ENCODE assay signal across 25 cellular contexts in genomic region chr7:131649879-131650278, GRCh38.
DNase-seq lines count a peak whose midpoint lies in the region; ATAC-seq, FAIRE-seq and TF ChIP-seq lines count a peak whose summit lies in the region.
"Had no signal": no experiment of that assay in that cellular context is flagged by ENCODE, and none has a peak within 500 bp of the region (broad histone marks: within the 10 kb centered on the region; RNA-seq: fewer than 3 reads in every experiment).

No MANE protein-coding gene starts in this region.

- TF ChIP-seq EP300 in H1 (IDR thresholded peaks at IDR 0.05; ENCODE audit: borderline replicate concordance in 1 of 2, low read depth in 2 of 2, low read length in 2 of 2): no peak

- H3K4me3 Mint-ChIP-seq in Caco-2 (ENCODE audit: unreplicated experiment) (no peak overlapping the region), GM23338 (no peak overlapping the region), nephron (no peak overlapping the region)
- H3K4me3 Mint-ChIP-seq: CD8-positive, alpha-beta T cell had no signal

- H3K23me2 ChIP-seq in H1 (ENCODE audit: low read depth, low read length): peaks cover 10% of the 10 kb centered on the region

- H3K27me3 ChIP-seq in Caco-2 (replicated peaks; ENCODE audit: control insufficient read depth, insufficient read depth, low read length) (no peaks in the 10 kb centered on the region), GM23338 (ENCODE audit: insufficient read depth) (no peaks in the 10 kb centered on the region), H1 (replicated peaks in 1 of 4; ENCODE audit: control insufficient read depth in 3 of 4, extremely low read depth in 1 of 4, insufficient read depth in 3 of 4, low read length in 3 of 4) (no peaks in the 10 kb centered on the region; a peak in 1 of 7 replicates)
- H3K27me3 ChIP-seq: MG63 had no signal

- H3K18ac ChIP-seq in H1 (ENCODE audit: extremely low read depth, low read length): no peak overlapping the region; the same call in 1 of the 2 replicates

- DNase-seq in Caco-2: no peak
- DNase-seq in GM23338 (ENCODE audit: low spot score): no peak
- DNase-seq in H1 (ENCODE audit: low read depth in 1 of 2, low spot score in 2 of 2): no peak
- DNase-seq in activated T-cell treated with anti-CD3 and anti-CD28 coated beads, Interleukin-2, amount 50 U/mL, for 48 hours: no peak
- no peak for DNase-seq in globus pallidus (ENCODE audit: low spot score)
- no peak for DNase-seq in central memory CD4-positive, alpha-beta T cell
- DNase-seq: C1 segment of cervical spinal cord; CD8-positive, alpha-beta T cell; DMS 273 treated with DMSO at 0.1 percent for 48 hours; DMS79 treated with DMSO at 0.1 percent for 48 hours; GF-D8; KBM-7; MG63; NCI-H1105 treated with DMSO at 0.1 percent for 48 hours; NCI-H146; NCI-H2029; NCI-H446 treated with DMSO at 0.1 percent for 48 hours; NCI-H526; NCI-H82; NK-92 treated with Interleukin-12 subunit alpha and Interleukin-12 subunit beta, amount 100 ng/mL, for 24 hours; PC-9; SHP77 had no signal

- CTCF ChIA-PET in Caco-2 (lab: Charles Lee): interaction anchor here (1.8 to 2.7 kb wide), 4 partner anchors 24 to 96 kb away, joined by 7 to 34 read pairs (median 12); no protein-coding TSS in a partner anchor
- CTCF ChIA-PET in H1 (lab: Charles Lee; ENCODE audit: partially characterized antibody): interaction anchor here (1.0 to 6.4 kb wide), 10 partner anchors 8 to 141 kb away, joined by 3 to 53 read pairs (median 5); no protein-coding TSS in a partner anchor

- H3F3A ChIP-seq in GM23338 (replicated peaks; ENCODE audit: low read depth): peaks cover 16% of the 10 kb centered on the region; the same call in 1 of the 2 replicates

- no peak for TF ChIP-seq POLR2A in H1 (IDR thresholded peaks at IDR 0.05; ENCODE audit: control extremely low read depth in 1 of 2, low read depth in 2 of 2, low read length in 2 of 2)

- H3K27ac ChIP-seq in GM23338 (ENCODE audit: low read depth) (no peak overlapping the region), H1 (ENCODE audit: low read depth, low read length) (no peak overlapping the region)
- H3K27ac ChIP-seq: PC-9 had no signal

- peak overlapping the region; percentile 23; the same call in 1 of the 2 replicates for H2BK15ac ChIP-seq in H1 (ENCODE audit: low read length)

- peaks cover 31% of the 10 kb centered on the region for H3K36me3 Mint-ChIP-seq in Caco-2 (ENCODE audit: insufficient read depth, unreplicated experiment)
- H3K36me3 Mint-ChIP-seq in GM23338 (ENCODE audit: low read depth): 0 out of 3 replicates have a peak, but pooled peaks cover 2% of the 10 kb centered on the region
- H3K36me3 Mint-ChIP-seq in nephron (ENCODE audit: low read depth): no peaks in the 10 kb centered on the region
- H3K36me3 Mint-ChIP-seq: CD8-positive, alpha-beta T cell had no signal

- H3K4me1 ChIP-seq in Caco-2: peaks cover 69% of the 10 kb centered on the region
- peaks cover 46% of the 10 kb centered on the region for H3K4me1 ChIP-seq in GM23338 (ENCODE audit: insufficient read depth)
- peaks cover 0 to 32% (median 24%) of the 10 kb centered on the region in 4 experiments; a peak in 6 of 7 replicates for H3K4me1 ChIP-seq in H1 (replicated peaks in 1 of 4; ENCODE audit: control insufficient read depth in 3 of 4, insufficient read depth in 4 of 4, low read length in 3 of 4)

- no peaks in the 10 kb centered on the region for H3K36me3 ChIP-seq in Caco-2 (ENCODE audit: control insufficient read depth, insufficient read depth, low read length)
- H3K36me3 ChIP-seq in GM23338 (ENCODE audit: insufficient read depth): no peaks in the 10 kb centered on the region
- no peaks in the 10 kb centered on the region for H3K36me3 ChIP-seq in H1 (ENCODE audit: control insufficient read depth in 2 of 4, insufficient read depth in 4 of 4, low read length in 3 of 4)
- H3K36me3 ChIP-seq: MG63 had no signal

- no peak overlapping the region for H3K14ac ChIP-seq in H1 (ENCODE audit: insufficient read length)

- ATAC-seq in GM23338 (no peak), HG03159 (IDR thresholded peaks at IDR 0.05; ENCODE audit: unreplicated experiment) (no peak)
- ATAC-seq: CD8-positive, alpha-beta T cell had no signal

- H3K9me3 Mint-ChIP-seq in Caco-2 (ENCODE audit: unreplicated experiment) (peaks cover 11% of the 10 kb centered on the region), GM23338 (no peaks in the 10 kb centered on the region; the same call in 1 of the 3 replicates), nephron (no peaks in the 10 kb centered on the region)
- H3K9me3 Mint-ChIP-seq: CD8-positive, alpha-beta T cell had no signal

- H3K79me2 ChIP-seq in GM23338 (replicated peaks; ENCODE audit: insufficient read depth): no peaks in the 10 kb centered on the region; the same call in 1 of the 2 replicates
- peaks cover 0 to 9% of the 10 kb centered on the region in 2 experiments; a peak in 3 of 4 replicates for H3K79me2 ChIP-seq in H1 (ENCODE audit: control insufficient read depth in 1 of 2, insufficient read depth in 2 of 2, low read length in 2 of 2)

- no peak overlapping the region; the same call in 1 of the 2 replicates for H4K8ac ChIP-seq in H1 (ENCODE audit: extremely low read depth, insufficient read depth, low read length)

- peak overlapping the region; percentile 93; the same call in 1 of the 2 replicates for H2BK20ac ChIP-seq in H1 (ENCODE audit: low read length)

- no peak overlapping the region for H2BK5ac ChIP-seq in H1 (ENCODE audit: low read depth, low read length)

- peak overlapping the region; percentile 81 for H4K91ac ChIP-seq in H1 (replicated peaks; ENCODE audit: insufficient read length, low read length)

- 89% methylated on average over 13 of the region's 13 CpGs; no CpG with 5 or more reads in 1 of the 2 experiments for WGBS in H1 (ENCODE audit: extremely low coverage in 1 of 2, insufficient coverage in 1 of 2, insufficient read length in 1 of 2, insufficient replicate concordance in 2 of 2, low coverage in 1 of 2, low lambda C conversion rate in 2 of 2, missing lambda C conversion rate in 1 of 2), 2 experiments

- H3K79me1 ChIP-seq in H1 (ENCODE audit: low read depth, low read length): peaks cover 6% of the 10 kb centered on the region; the same call in 1 of the 2 replicates

- TF ChIP-seq RAD21 in H1 (IDR thresholded peaks at IDR 0.05 in 1 of 2, conservative IDR thresholded peaks at IDR 0.05 in 1 of 2; ENCODE audit: low read depth in 2 of 2, low read length in 2 of 2): no peak

- H3K9me3 ChIP-seq in Caco-2: no peaks in the 10 kb centered on the region
- no peaks in the 10 kb centered on the region for H3K9me3 ChIP-seq in H1 (ENCODE audit: insufficient read depth in 2 of 2, low read depth in 1 of 2, low read length in 1 of 2)
- H3K9me3 ChIP-seq: MG63 had no signal

- H2AFZ ChIP-seq in GM23338: peak overlapping the region; percentile 28; the same call in 1 of the 2 replicates
- no peak overlapping the region for H2AFZ ChIP-seq in H1 (ENCODE audit: low read length)
- H2AFZ ChIP-seq: PC-9 had no signal

- no peak overlapping the region for H4K5ac ChIP-seq in H1 (ENCODE audit: insufficient read length, low read depth, low read length)

- H3K27me3 Mint-ChIP-seq in Caco-2 (ENCODE audit: insufficient read depth, unreplicated experiment) (no peaks in the 10 kb centered on the region), GM23338 (ENCODE audit: insufficient read depth, low read depth, poor library complexity) (peaks cover 16% of the 10 kb centered on the region), nephron (ENCODE audit: low read depth) (peaks cover 11% of the 10 kb centered on the region)

- intact Hi-C loops in Caco-2 (cut with micrococcal nuclease; ENCODE audit: unreplicated experiment): no loop called here

- H2BK12ac ChIP-seq in H1 (ENCODE audit: low read depth, low read length): peak overlapping the region; percentile 97; the same call in 1 of the 2 replicates

- no peak overlapping the region for H2BK120ac ChIP-seq in H1 (replicated peaks; ENCODE audit: low read depth, low read length)

- no peak for TF ChIP-seq CTCF in Caco-2 (IDR thresholded peaks at IDR 0.05; ENCODE audit: insufficient read depth in 1 of 2, low read depth in 1 of 2, low read length in 1 of 2, severe bottlenecking in 1 of 2, unreplicated experiment in 1 of 2)
- no peak for TF ChIP-seq CTCF in GM23338 (conservative IDR thresholded peaks at IDR 0.05; ENCODE audit: low read depth in 2 of 2)
- no peak for TF ChIP-seq CTCF in H1 (IDR thresholded peaks at IDR 0.05; ENCODE audit: control extremely low read depth in 1 of 3, insufficient read depth in 1 of 3, low read depth in 1 of 3, low read length in 3 of 3)
- no peak for TF ChIP-seq CTCF in nephron (IDR thresholded peaks at IDR 0.05; ENCODE audit: unreplicated experiment in 3 of 3)

- H3K4me2 ChIP-seq in GM23338 (0 out of 2 replicates have a peak overlapping the region, but pooled peaks have one; percentile 63), H1 (ENCODE audit: insufficient read depth in 1 of 2, low read depth in 2 of 2, low read length in 2 of 2) (no peak overlapping the region; a peak in 1 of 4 replicates)
- H3K4me2 ChIP-seq: PC-9 had no signal

- FAIRE-seq in H1 (lab: Jason Lieb, UNC): no peak
- FAIRE-seq: GM12891 had no signal

- H3K4me1 Mint-ChIP-seq in Caco-2 (ENCODE audit: low read depth, unreplicated experiment) (peaks cover 24% of the 10 kb centered on the region), GM23338 (peaks cover 43% of the 10 kb centered on the region), nephron (peaks cover 7% of the 10 kb centered on the region)

- no TSS peak for BruUV-seq in Caco-2 (replicated peaks; lab: Mats Ljungman, UMichigan)

- peak overlapping the region; percentile 75; the same call in 1 of the 2 replicates for H2AK5ac ChIP-seq in H1 (ENCODE audit: low read depth, low read length)

- no peak overlapping the region for H3K9ac ChIP-seq in H1 (replicated peaks in 1 of 4; ENCODE audit: extremely low read depth in 1 of 4, low read depth in 3 of 4, low read length in 3 of 4)

- H3K4me3 ChIP-seq in Caco-2 (ENCODE audit: low read depth, low read length): no peak overlapping the region
- no peak overlapping the region for H3K4me3 ChIP-seq in GM23338
- no peak overlapping the region for H3K4me3 ChIP-seq in H1 (ENCODE audit: extremely low read depth in 1 of 4, insufficient read depth in 2 of 4, low read depth in 3 of 4, low read length in 4 of 4)
- H3K4me3 ChIP-seq: MG63, PC-9 had no signal

- no peak overlapping the region for H3K56ac ChIP-seq in H1 (replicated peaks; ENCODE audit: insufficient read length, low read depth, low read length)

- no peak overlapping the region for H3K4ac ChIP-seq in H1 (replicated peaks; ENCODE audit: insufficient read length, low read depth, low read length)

- no peak overlapping the region for H3K23ac ChIP-seq in H1 (ENCODE audit: insufficient read length)

- H3K9me2 ChIP-seq in GM23338 (ENCODE audit: insufficient read depth): no peaks in the 10 kb centered on the region

- POLR2A ChIA-PET in Caco-2 (lab: Charles Lee): interaction anchor here (0.9 to 1.9 kb wide), 7 partner anchors 12 to 64 kb away, joined by 3 to 19 read pairs (median 13); no protein-coding TSS in a partner anchor
- POLR2A ChIA-PET in H1 (lab: Charles Lee; ENCODE audit: partially characterized antibody): interaction anchor here (1.0 to 2.7 kb wide), 7 partner anchors 12 to 156 kb away, joined by 3 to 18 read pairs (median 4); no protein-coding TSS in a partner anchor

- H4K20me1 ChIP-seq in GM23338 (replicated peaks; ENCODE audit: insufficient read depth) (no peaks in the 10 kb centered on the region), H1 (replicated peaks in 1 of 2; ENCODE audit: control insufficient read depth in 1 of 2, insufficient read depth in 2 of 2, low read length in 2 of 2) (peaks cover 0 to 5% of the 10 kb centered on the region in 2 experiments)

- H3K27ac Mint-ChIP-seq in Caco-2 (ENCODE audit: unreplicated experiment) (peak overlapping the region; percentile 85), GM23338 (no peak overlapping the region), nephron (peak overlapping the region; percentile 14 to 86 (median 81))
- H3K27ac Mint-ChIP-seq: CD8-positive, alpha-beta T cell had no signal
